ENCODE assay signal across 1 cellular context in genomic region chr11:57474017-57474750, GRCh38.
TF ChIP-seq lines count a peak whose summit lies in the region.

No MANE protein-coding gene starts in this region.

TF ChIP-seq in GM12878, 131 proteins besides CTCF, POLR2A, EP300 and RAD21 (continues in another document):
- TF ChIP-seq NFXL1 (IDR thresholded peaks at IDR 0.05; ENCODE audit: borderline replicate concordance) (no peak), SMAD1 (IDR thresholded peaks at IDR 0.05; ENCODE audit: low read depth, partially characterized antibody) (no peak), LARP7 (IDR thresholded peaks at IDR 0.05) (no peak), PKNOX1 (IDR thresholded peaks at IDR 0.05) (peak; percentile 61; the same call in 1 of the 2 replicates), ZNF622 (IDR thresholded peaks at IDR 0.05) (no peak), GATAD2B (conservative IDR thresholded peaks at IDR 0.05; ENCODE audit: low read depth) (no peak), IKZF1 (conservative IDR thresholded peaks at IDR 0.05) (peak; percentile 25; the same call in 1 of the 2 replicates), MEF2A (IDR thresholded peaks at IDR 0.05; ENCODE audit: insufficient read depth, low read depth, low read length) (no peak), CEBPZ (IDR thresholded peaks at IDR 0.05; ENCODE audit: low read depth, low read length) (no peak), ETV6 (conservative IDR thresholded peaks at IDR 0.05 in 1 of 2, IDR thresholded peaks at IDR 0.05 in 1 of 2; ENCODE audit: borderline replicate concordance in 1 of 2, low read depth in 1 of 2) (no peak), TBL1XR1 (IDR thresholded peaks at IDR 0.05; ENCODE audit: low read depth, low read length) (no peak), STAT1 (conservative IDR thresholded peaks at IDR 0.05) (no peak), ATF7 (IDR thresholded peaks at IDR 0.05; ENCODE audit: low read depth) (no peak), E2F4 (IDR thresholded peaks at IDR 0.05; ENCODE audit: low read depth, low read length) (no peak), SPI1 (IDR thresholded peaks at IDR 0.05; ENCODE audit: borderline replicate concordance, insufficient read depth, low read depth, low read length) (peak; percentile 74), HDGF (IDR thresholded peaks at IDR 0.05) (peak; percentile 36; the same call in 1 of the 2 replicates), TCF3 (IDR thresholded peaks at IDR 0.05; ENCODE audit: borderline replicate concordance, insufficient read depth, low read depth, low read length) (no peak), ATF2 (IDR thresholded peaks at IDR 0.05; ENCODE audit: low read length) (no peak), IRF4 (IDR thresholded peaks at IDR 0.05; ENCODE audit: low read depth, low read length) (no peak), BHLHE40 (IDR thresholded peaks at IDR 0.05; ENCODE audit: borderline replicate concordance in 1 of 2, low read depth in 2 of 2, low read length in 1 of 2) (peak in 1 of 2 experiments; percentile 36; a peak in 2 of 4 replicates), NR2F1 (conservative IDR thresholded peaks at IDR 0.05) (no peak), BCL11A (IDR thresholded peaks at IDR 0.05; ENCODE audit: low read depth, low read length) (no peak), HDAC6 (IDR thresholded peaks at IDR 0.05; ENCODE audit: unreplicated experiment) (no peak), TCF12 (IDR thresholded peaks at IDR 0.05; ENCODE audit: low read depth, low read length) (no peak), CUX1 (IDR thresholded peaks at IDR 0.05; ENCODE audit: insufficient replicate concordance, low read depth, low read length) (no peak), NKRF (conservative IDR thresholded peaks at IDR 0.05) (no peak), ZNF24 (IDR thresholded peaks at IDR 0.05) (no peak), RBBP5 (conservative IDR thresholded peaks at IDR 0.05) (no peak), SREBF1 (IDR thresholded peaks at IDR 0.05; ENCODE audit: low read length) (no peak), BRCA1 (IDR thresholded peaks at IDR 0.05; ENCODE audit: low read depth, low read length) (no peak), SIN3A (IDR thresholded peaks at IDR 0.05; ENCODE audit: low read depth, low read length) (no peak), POLR2AphosphoS2 (IDR thresholded peaks at IDR 0.05; ENCODE audit: low read depth, low read length) (no peak), PBX3 (IDR thresholded peaks at IDR 0.05; ENCODE audit: insufficient replicate concordance, low read depth, low read length) (peak; percentile 28), MYC (IDR thresholded peaks at IDR 0.05; ENCODE audit: insufficient read depth, insufficient read length, insufficient replicate concordance, low read length, severe bottlenecking) (no peak), ASH2L (IDR thresholded peaks at IDR 0.05; ENCODE audit: borderline replicate concordance, low read depth) (no peak), SREBF2 (IDR thresholded peaks at IDR 0.05; ENCODE audit: low read length) (no peak), ZNF207 (IDR thresholded peaks at IDR 0.05; ENCODE audit: borderline replicate concordance) (no peak), CBFB (IDR thresholded peaks at IDR 0.05; ENCODE audit: low read depth) (no peak), PRDM15 (CRISPR knock-in tag; IDR thresholded peaks at IDR 0.05) (no peak), MYB (IDR thresholded peaks at IDR 0.05; ENCODE audit: borderline replicate concordance, low read depth, low read length) (no peak), CHD4 (IDR thresholded peaks at IDR 0.05) (no peak), CREB1 (IDR thresholded peaks at IDR 0.05; ENCODE audit: low read depth) (no peak), GABPA (IDR thresholded peaks at IDR 0.05; ENCODE audit: low read depth) (peak; percentile 35; the same call in 1 of the 2 replicates), CHD2 (IDR thresholded peaks at IDR 0.05; ENCODE audit: borderline replicate concordance, low read depth, low read length) (no peak)
